19 cellular contexts compared by ENCODE assay signal in genomic region chr15:51692154-51692553, GRCh38.
"Had no signal": no experiment of that assay in that cellular context is flagged by ENCODE, and none has a peak within 500 bp of the region (broad histone marks: within the 10 kb centered on the region; RNA-seq: fewer than 3 reads in every experiment).

No MANE protein-coding gene starts in this region.

- ATAC-seq: activated T-cell treated with anti-CD3 and anti-CD28 coated beads, Interleukin-2, amount 50 U/mL, for 72 hours; natural killer cell treated with Interleukin-12 subunit alpha and Interleukin-12 subunit beta and Interleukin-15 and Interleukin-18, amount 100 ng/mL, for 72 hours; stimulated activated effector memory CD8-positive, alpha-beta T cell treated with anti-CD3 and anti-CD28 coated beads, Interleukin-12 subunit alpha, Interleukin-12 subunit beta, amount 100 ng/mL, for 72 hours had no signal

- H3K4me1 ChIP-seq: parathyroid adenoma, sigmoid colon had no signal

- H3K9ac ChIP-seq: parathyroid adenoma had no signal

- H3K36me3 ChIP-seq: neutrophil, sigmoid colon had no signal

- DNase-seq: activated CD4-positive, CD25-positive, alpha-beta regulatory T cell treated with anti-CD3 and anti-CD28 coated beads, Interleukin-2, amount 50 U/mL, for 72 hours; activated gamma-delta T cell; activated T-cell treated with anti-CD3 and anti-CD28 coated beads, Interleukin-2, amount 50 U/mL, for 72 hours; cerebellar nuclear complex; cortex of kidney; hypothalamus; sigmoid colon; stimulated activated CD4-positive, alpha-beta T cell treated with anti-CD3 and anti-CD28 coated beads, Interleukin-4, amount 100 ng/mL, for 24 hours; T-helper 9 cell had no signal

- H3K27me3 ChIP-seq: sigmoid colon had no signal

- FAIRE-seq: bronchial epithelial cell, endometrium, frontal cortex, keratinocyte, urothelium cell line had no signal

- H3K4me3 ChIP-seq: lung, sigmoid colon had no signal

- H3K9me3 ChIP-seq: neutrophil, sigmoid colon had no signal

- H3K79me2 ChIP-seq: parathyroid adenoma had no signal

- H2AFZ ChIP-seq: parathyroid adenoma had no signal
